20 cellular contexts compared by ENCODE assay signal in genomic region chr10:71045936-71046335, GRCh38.
DNase-seq lines count a peak whose midpoint lies in the region; ATAC-seq, FAIRE-seq and TF ChIP-seq lines count a peak whose summit lies in the region.
"Had no signal": no experiment of that assay in that cellular context is flagged by ENCODE, and none has a peak within 500 bp of the region (broad histone marks: within the 10 kb centered on the region; RNA-seq: fewer than 3 reads in every experiment).

No MANE protein-coding gene starts in this region.

- H3K27me3 ChIP-seq in BLaER1, result no peaks in the 10 kb centered on the region
- peaks cover 3% of the 10 kb centered on the region for H3K27me3 ChIP-seq in bronchial epithelial cell (ENCODE audit: control insufficient read depth, insufficient read depth, low read length)
- no peaks in the 10 kb centered on the region for H3K27me3 ChIP-seq in sigmoid colon

- no peaks in the 10 kb centered on the region for H4K20me1 ChIP-seq in BLaER1

- H3K9ac ChIP-seq in BLaER1, result peak overlapping the region; percentile 9; the same call in 1 of the 2 replicates

- ATAC-seq in HG02759 (IDR thresholded peaks at IDR 0.05; ENCODE audit: unreplicated experiment) (no peak), HG02981 (IDR thresholded peaks at IDR 0.05; ENCODE audit: unreplicated experiment) (no peak)
- ATAC-seq: HepG2 had no signal

- H3K27me3 Mint-ChIP-seq in neural crest cell (ENCODE audit: low read depth), result no peaks in the 10 kb centered on the region

- WGBS in sigmoid colon, 2 donors, result 71 to 76% methylated on average over 4 of the region's 4 CpGs

- no peak for TF ChIP-seq EP300 in sigmoid colon (IDR thresholded peaks at IDR 0.05)

- intact Hi-C loops in sigmoid colon (cut with DNase I), result no loop called here

- peaks cover 21% of the 10 kb centered on the region for H3K4me1 Mint-ChIP-seq in neural crest cell
- H3K4me1 Mint-ChIP-seq: CD4-positive, alpha-beta memory T cell had no signal

- peak overlapping the region; percentile 43 for H3K27ac Mint-ChIP-seq in neural crest cell (ENCODE audit: unreplicated experiment)
- H3K27ac Mint-ChIP-seq: CD4-positive, alpha-beta memory T cell had no signal

- no peaks in the 10 kb centered on the region for H3K36me3 ChIP-seq in BLaER1
- no peaks in the 10 kb centered on the region for H3K36me3 ChIP-seq in bronchial epithelial cell (ENCODE audit: control insufficient read depth, insufficient read depth, low read length)
- no peaks in the 10 kb centered on the region for H3K36me3 ChIP-seq in sigmoid colon

- H3K4me3 Mint-ChIP-seq in neural crest cell, result no peak overlapping the region
- H3K4me3 Mint-ChIP-seq: CD4-positive, alpha-beta memory T cell; H9 had no signal

- TF ChIP-seq POLR2A in sigmoid colon (IDR thresholded peaks at IDR 0.05), result no peak

- peak overlapping the region; percentile 59 for H3K4me2 ChIP-seq in BLaER1

- FAIRE-seq in bronchial epithelial cell (lab: Jason Lieb, UNC), result peak; percentile 7
- FAIRE-seq: D721Med, G401.6, GM12892, HepG2, HTR-8/SVneo had no signal

- DNase-seq in bronchial epithelial cell (ENCODE audit: low read depth) (no peak), neural crest cell (ENCODE audit: low read depth, low spot score) (no peak), sigmoid colon (peak; percentile 55), kidney tubule cell (ENCODE audit: low spot score) (no peak)
- DNase-seq: 8988T; CD4-positive, alpha-beta memory T cell; DMS153; DMS79 treated with DMSO at 0.1 percent for 48 hours; EL; GOT3; H9 had no signal

- H3K4me1 ChIP-seq in BLaER1 (peaks cover 39% of the 10 kb centered on the region), sigmoid colon (no peaks in the 10 kb centered on the region)

- no peak overlapping the region for H3K4me3 ChIP-seq in BLaER1
- H3K4me3 ChIP-seq in bronchial epithelial cell (ENCODE audit: low read depth, low read length), result no peak overlapping the region
- no peak overlapping the region for H3K4me3 ChIP-seq in sigmoid colon

- H3K9me3 ChIP-seq in BLaER1, result no peaks in the 10 kb centered on the region
- no peaks in the 10 kb centered on the region for H3K9me3 ChIP-seq in sigmoid colon

- peak overlapping the region; percentile 12; the same call in 1 of the 2 replicates for H3K27ac ChIP-seq in BLaER1
- H3K27ac ChIP-seq in sigmoid colon, result no peak overlapping the region
- H3K27ac ChIP-seq: C4-2B had no signal

- no peak for TF ChIP-seq CTCF in bronchial epithelial cell (IDR thresholded peaks at IDR 0.05; ENCODE audit: insufficient read depth, low read length, severe bottlenecking)
- no peak for TF ChIP-seq CTCF in neural crest cell (conservative IDR thresholded peaks at IDR 0.05)
- no peak for TF ChIP-seq CTCF in sigmoid colon (IDR thresholded peaks at IDR 0.05)

- H3K36me3 Mint-ChIP-seq in neural crest cell (ENCODE audit: low read depth), result no peaks in the 10 kb centered on the region
- H3K36me3 Mint-ChIP-seq: CD4-positive, alpha-beta memory T cell had no signal

- H3K9me3 Mint-ChIP-seq in neural crest cell, result no peaks in the 10 kb centered on the region
- H3K9me3 Mint-ChIP-seq: CD4-positive, alpha-beta memory T cell; H9 had no signal
